35 cellular contexts compared by ENCODE assay signal in genomic region chr16:1049976-1050247, GRCh38. TPM values are rescaled to one million over a fixed set of nuclear protein-coding genes. Genes with fewer than 3 reads are reported as not detected.
"Had no signal": no experiment of that assay in that cellular context is flagged by ENCODE, and none has a peak within 500 bp of the region (broad histone marks: within the 10 kb centered on the region; RNA-seq: fewer than 3 reads in every experiment).

No MANE protein-coding gene starts in this region.

- H3K4me1 ChIP-seq: parathyroid adenoma, psoas muscle had no signal

- H2AFZ ChIP-seq: parathyroid adenoma had no signal

- H3K9me3 ChIP-seq: ovary, psoas muscle, spleen, thoracic aorta, thyroid gland, tibial nerve, upper lobe of left lung, vagina had no signal

- H3K27me3 ChIP-seq: ovary, thyroid gland, vagina had no signal

- H3K27ac ChIP-seq: ovary, parathyroid adenoma, psoas muscle, skin epidermis, spleen, thoracic aorta, thyroid gland, upper lobe of left lung, vagina had no signal

- H3K9ac ChIP-seq: parathyroid adenoma had no signal

- H3K36me3 ChIP-seq: ovary, spleen, thoracic aorta, thyroid gland, tibial nerve, upper lobe of left lung, vagina had no signal

- DNase-seq: naive thymus-derived CD8-positive, alpha-beta T cell; nephron progenitor cell; occipital lobe; ovary; posterior cingulate gyrus; psoas muscle; spleen; stimulated activated CD4-positive, alpha-beta T cell treated with anti-CD3 and anti-CD28 coated beads, Interleukin-12 subunit alpha, Interleukin-12 subunit beta, amount 100 ng/mL, for 4 hours; stimulated activated CD4-positive, alpha-beta T cell treated with anti-CD3 and anti-CD28 coated beads, Interleukin-1b, Interleukin-23, amount 100 ng/mL, for 48 hours; stimulated activated CD4-positive, alpha-beta T cell treated with anti-CD3 and anti-CD28 coated beads, Interleukin-4, amount 100 ng/mL, for 1 hour; stimulated activated CD4-positive, alpha-beta T cell treated with anti-CD3 and anti-CD28 coated beads, Interleukin-4, amount 100 ng/mL, for 4 hours; stimulated activated CD8-positive, alpha-beta memory T cell treated with anti-CD3 and anti-CD28 coated beads, Interleukin-4, amount 100 ng/mL, for 48 hours; stimulated activated naive CD4-positive, alpha-beta T cell; stimulated activated naive CD8-positive, alpha-beta T cell treated with anti-CD3 and anti-CD28 coated beads, Interleukin-15, amount 100 ng/mL, for 72 hours; stimulated activated naive CD8-positive, alpha-beta T cell treated with anti-CD3 and anti-CD28 coated beads, Interleukin-15, Interleukin-2, amounts not matched to agents 100 U/mL and 50 U/mL, for 24 hours; thyroid gland; trophoblast cell had no signal

- H3K79me2 ChIP-seq: parathyroid adenoma had no signal

- ATAC-seq: naive thymus-derived CD8-positive, alpha-beta T cell; natural killer cell treated with Interleukin-12 subunit alpha and Interleukin-12 subunit beta and Interleukin-15 and Interleukin-18, amount 100 ng/mL, for 72 hours; psoas muscle; right cardiac atrium; sciatic nerve; stimulated activated memory B cell treated with anti-CD40 and anti-IgM and Interleukin-4, amounts not matched to agents 10 μg/mL and 1 μg/mL and 100 μg/mL, for 72 hours; stimulated activated naive CD8-positive, alpha-beta T cell treated with anti-CD3 and anti-CD28 coated beads, Interleukin-15, amount 100 ng/mL, for 72 hours; stimulated activated naive CD8-positive, alpha-beta T cell treated with anti-CD3 and anti-CD28 coated beads, Interleukin-15, Interleukin-2, amounts not matched to agents 100 U/mL and 50 U/mL, for 24 hours had no signal

- H3K4me2 ChIP-seq: smooth muscle cell had no signal

- FAIRE-seq: urothelium cell line had no signal

- H3K4me3 ChIP-seq: ovary, psoas muscle, skin epidermis, smooth muscle cell, spleen, thoracic aorta, thyroid gland, tibial nerve, upper lobe of left lung, vagina had no signal

RNA-seq across cellular contexts. Expression of gene SSTR5, which starts 22.6 kb away (rescaled TPM):
- total RNA-seq: naive thymus-derived CD8-positive, alpha-beta T cell; natural killer cell treated with Interleukin-12 subunit alpha and Interleukin-12 subunit beta and Interleukin-15 and Interleukin-18, amount 100 ng/mL, for 72 hours; neural crest cell; osteoblast; ovary; sciatic nerve; smooth muscle cell; spleen; temporal lobe; thyroid gland; tibial nerve; upper lobe of left lung had no signal
- polyA plus RNA-seq: naive thymus-derived CD8-positive, alpha-beta T cell; ovary; smooth muscle cell; spleen had no signal

RNA-seq across cellular contexts. Expression of gene C1QTNF8, which starts 46.1 kb away (rescaled TPM):
- total RNA-seq: naive thymus-derived CD8-positive, alpha-beta T cell; natural killer cell treated with Interleukin-12 subunit alpha and Interleukin-12 subunit beta and Interleukin-15 and Interleukin-18, amount 100 ng/mL, for 72 hours; occipital lobe; osteoblast; progenitor cell of endocrine pancreas; psoas muscle; renal cortical epithelial cell; sciatic nerve; smooth muscle cell; spleen; thyroid gland; tibial nerve; ureter; vagina had no signal
- polyA plus RNA-seq: naive thymus-derived CD8-positive, alpha-beta T cell; ovary; psoas muscle; smooth muscle cell; spleen had no signal
